ENCODE assay signal across 8 cellular contexts in genomic region chr12:53500776-53501614, GRCh38. TPM values are rescaled to one million over a fixed set of nuclear protein-coding genes. Genes with fewer than 3 reads are reported as not detected.
DNase-seq lines count a peak whose midpoint lies in the region; ATAC-seq lines count a peak whose summit lies in the region.

A gene with protein sequence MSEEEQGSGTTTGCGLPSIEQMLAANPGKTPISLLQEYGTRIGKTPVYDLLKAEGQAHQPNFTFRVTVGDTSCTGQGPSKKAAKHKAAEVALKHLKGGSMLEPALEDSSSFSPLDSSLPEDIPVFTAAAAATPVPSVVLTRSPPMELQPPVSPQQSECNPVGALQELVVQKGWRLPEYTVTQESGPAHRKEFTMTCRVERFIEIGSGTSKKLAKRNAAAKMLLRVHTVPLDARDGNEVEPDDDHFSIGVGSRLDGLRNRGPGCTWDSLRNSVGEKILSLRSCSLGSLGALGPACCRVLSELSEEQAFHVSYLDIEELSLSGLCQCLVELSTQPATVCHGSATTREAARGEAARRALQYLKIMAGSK (plus strand): TSS chr12:53501283. CDS start chr12:53501409, 126 bp downstream.

- H3K36me3 Mint-ChIP-seq in effector memory CD8-positive, alpha-beta T cell (ENCODE audit: insufficient read depth): peaks cover 36% of the 10 kb centered on the region

- no peaks in the 10 kb centered on the region for H3K9me3 Mint-ChIP-seq in effector memory CD8-positive, alpha-beta T cell

- no peaks in the 10 kb centered on the region for H3K27me3 Mint-ChIP-seq in effector memory CD8-positive, alpha-beta T cell

- DNase-seq in COLO668 (lab: John Stamatoyannopoulos, UW; ENCODE audit: unreplicated experiment) (peak; percentile 92), HT1080 (ENCODE audit: low read depth) (peak; percentile 100), NOMO-1 treated with DMSO at 0.1 percent for 48 hours (lab: John Stamatoyannopoulos, UW; ENCODE audit: unreplicated experiment) (peak; percentile 99), medulla oblongata (ENCODE audit: extremely low spot score) (peak; percentile 100)
- peak; percentile 96 for DNase-seq in activated CD8-positive, alpha-beta memory T cell treated with anti-CD3 and anti-CD28 coated beads for 4 hours (ENCODE audit: low read depth in 2 of 2)
- DNase-seq in effector memory CD8-positive, alpha-beta T cell: peak; percentile 91 to 99 (median 95)
- DNase-seq in stimulated activated CD8-positive, alpha-beta memory T cell treated with anti-CD3 and anti-CD28 coated beads, Interleukin-12 subunit alpha, Interleukin-12 subunit beta, amount 100 ng/mL, for 1 hour (ENCODE audit: low read depth): peak; percentile 97

- H3K27ac Mint-ChIP-seq in effector memory CD8-positive, alpha-beta T cell: peak within 1 kb of the TSS; percentile 97 to 99

- ATAC-seq in GM21360 (IDR thresholded peaks at IDR 0.05; ENCODE audit: unreplicated experiment): peak; percentile 71
- ATAC-seq in effector memory CD8-positive, alpha-beta T cell (replicated peaks): peak; percentile 78

- H3K4me3 Mint-ChIP-seq in effector memory CD8-positive, alpha-beta T cell: peak within 1 kb of the TSS; percentile 90 to 95

- H3K4me1 Mint-ChIP-seq in effector memory CD8-positive, alpha-beta T cell (ENCODE audit: low read depth in 2 of 2): peaks cover 35 to 38% of the 10 kb centered on the region in 2 donors

RNA-seq across cellular contexts. Expression of the gene that starts here (rescaled TPM):
- total RNA-seq in HT1080 (2014; rRNA removed; shearing (Covaris generic)): 88.1 and 98.4 TPM in 2 replicates
- 33.6 and 42.4 TPM in 2 replicates for polyA plus RNA-seq in HT1080 (2015; cell fraction: cytosol; rRNA removed)
- polyA plus RNA-seq in HT1080 (2015; cell fraction: nucleus; rRNA removed): 88.7 and 97.6 TPM in 2 replicates

Comparison
In these comparisons a context has a peak if more than half of its experiments do, and no peak if none do; other contexts are left out.
1. Peak in every context shown above with its lines: DNase-seq and ATAC-seq.